In the genomic region with DNA sequence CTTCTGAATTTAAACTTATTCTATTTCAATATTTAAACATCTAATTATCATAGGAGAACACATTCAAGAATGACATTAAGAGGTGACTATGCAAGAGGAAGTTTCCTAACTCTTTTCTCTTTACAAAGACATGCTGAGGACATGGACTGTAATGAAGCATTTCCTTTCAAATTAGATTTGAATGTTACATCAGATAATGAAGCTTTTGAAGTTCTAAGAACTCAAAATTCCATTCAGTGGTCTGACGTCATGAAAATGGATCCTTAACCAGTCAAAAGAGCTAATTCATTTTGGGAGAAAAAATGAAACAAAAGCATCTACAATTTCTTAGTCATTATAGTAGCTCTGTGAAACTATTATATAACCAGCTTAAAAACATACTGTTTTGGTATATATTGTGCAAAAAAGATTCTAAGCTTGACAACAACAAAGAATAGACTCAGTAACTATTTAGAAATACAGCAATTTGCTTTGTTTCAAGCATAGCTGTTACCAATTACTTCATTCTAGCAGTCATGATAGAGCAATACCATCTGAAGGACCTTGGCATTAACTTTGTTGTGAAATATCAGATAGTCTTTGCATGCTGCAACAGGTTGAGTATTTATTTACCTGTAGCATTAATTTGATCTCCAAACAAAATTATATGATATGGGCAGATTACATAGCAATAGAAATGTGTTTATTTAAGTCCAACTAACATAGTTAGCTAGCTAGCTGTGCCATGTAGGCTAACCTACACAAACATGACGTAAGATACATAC, we compare ENCODE assay signal across 15 cellular contexts. TPM values are rescaled to one million over a fixed set of nuclear protein-coding genes. Genes with fewer than 3 reads are reported as not detected.
DNase-seq lines count a peak whose midpoint lies in the region; ATAC-seq, FAIRE-seq and TF ChIP-seq lines count a peak whose summit lies in the region.
"Had no signal": no experiment of that assay in that cellular context is flagged by ENCODE, and none has a peak within 500 bp of the region (broad histone marks: within the 10 kb centered on the region; RNA-seq: fewer than 3 reads in every experiment).

No MANE protein-coding gene starts in this region.

- no peak for TF ChIP-seq EP300 in tibial nerve (IDR thresholded peaks at IDR 0.05)

- H3K9me3 ChIP-seq in small intestine (ENCODE audit: control insufficient read depth, low read depth) (no peaks in the 10 kb centered on the region), Caco-2 (no peaks in the 10 kb centered on the region), tibial nerve (no peaks in the 10 kb centered on the region)
- H3K9me3 ChIP-seq: A549 had no signal

- H3K4me1 ChIP-seq in small intestine (ENCODE audit: control insufficient read depth in 2 of 2, insufficient read depth in 1 of 2, low read depth in 1 of 2, low read length in 1 of 2) (peaks cover 0 to 2% of the 10 kb centered on the region in 2 donors), Caco-2 (no peaks in the 10 kb centered on the region), tibial nerve (peaks cover 0 to 4% (median 0%) of the 10 kb centered on the region in 4 donors)
- H3K4me1 ChIP-seq: A549 had no signal

- no peak for FAIRE-seq in small intestine (lab: Jason Lieb, UNC)
- FAIRE-seq: A549 had no signal

- peaks cover 13% of the 10 kb centered on the region for H3K9me3 Mint-ChIP-seq in activated CD4-positive, alpha-beta T cell treated with anti-CD3 and anti-CD28 coated beads, Interleukin-2, amount 10 ng/mL, durations not matched to agents 24 days and 14 days
- H3K9me3 Mint-ChIP-seq in activated naive CD8-positive, alpha-beta T cell treated with anti-CD3 and anti-CD28 coated beads, Interleukin-2, amount 10 ng/mL, durations not matched to agents 7 days and 5 days: peaks cover 3% of the 10 kb centered on the region
- no peaks in the 10 kb centered on the region for H3K9me3 Mint-ChIP-seq in endothelial cell (ENCODE audit: unreplicated experiment)
- no peaks in the 10 kb centered on the region for H3K9me3 Mint-ChIP-seq in Caco-2 (ENCODE audit: unreplicated experiment)

- no peak overlapping the region for H3K4me3 Mint-ChIP-seq in activated CD4-positive, alpha-beta T cell treated with anti-CD3 and anti-CD28 coated beads, Interleukin-2, amount 10 ng/mL, durations not matched to agents 24 days and 14 days
- no peak overlapping the region for H3K4me3 Mint-ChIP-seq in activated naive CD8-positive, alpha-beta T cell treated with anti-CD3 and anti-CD28 coated beads, Interleukin-2, amount 10 ng/mL, durations not matched to agents 7 days and 5 days
- H3K4me3 Mint-ChIP-seq in endothelial cell (ENCODE audit: unreplicated experiment): no peak overlapping the region
- H3K4me3 Mint-ChIP-seq in Caco-2 (ENCODE audit: unreplicated experiment): no peak overlapping the region

- H3K27me3 ChIP-seq in small intestine (ENCODE audit: control insufficient read depth in 2 of 2, insufficient read depth in 2 of 2, low read length in 2 of 2) (no peaks in the 10 kb centered on the region), Caco-2 (replicated peaks; ENCODE audit: control insufficient read depth, insufficient read depth, low read length) (no peaks in the 10 kb centered on the region), tibial nerve (no peaks in the 10 kb centered on the region)

- CTCF ChIA-PET in Caco-2 (lab: Charles Lee): no interaction called here

- POLR2A ChIA-PET in activated naive CD8-positive, alpha-beta T cell treated with anti-CD3 and anti-CD28 coated beads, Interleukin-2, amount 10 ng/mL, durations not matched to agents 7 days and 5 days (lab: Charles Lee): interaction anchor here (0.8 to 1.5 kb wide), 4 partner anchors 14 to 54 kb away, joined by 3 to 6 read pairs (median 4); a partner anchor contains a TSS
- POLR2A ChIA-PET in Caco-2 (lab: Charles Lee): no interaction called here

- TF ChIP-seq POLR2A in tibial nerve (IDR thresholded peaks at IDR 0.05): no peak

- H3K4me1 Mint-ChIP-seq in activated CD4-positive, alpha-beta T cell treated with anti-CD3 and anti-CD28 coated beads, Interleukin-2, amount 10 ng/mL, durations not matched to agents 24 days and 14 days: peaks cover 39% of the 10 kb centered on the region
- peaks cover 30% of the 10 kb centered on the region for H3K4me1 Mint-ChIP-seq in activated naive CD8-positive, alpha-beta T cell treated with anti-CD3 and anti-CD28 coated beads, Interleukin-2, amount 10 ng/mL, durations not matched to agents 7 days and 5 days
- H3K4me1 Mint-ChIP-seq in endothelial cell (ENCODE audit: unreplicated experiment) (peaks cover 27% of the 10 kb centered on the region), Caco-2 (ENCODE audit: low read depth, unreplicated experiment) (no peaks in the 10 kb centered on the region)

- TF ChIP-seq CTCF in endothelial cell (IDR thresholded peaks at IDR 0.05; ENCODE audit: unreplicated experiment): no peak
- no peak for TF ChIP-seq CTCF in Caco-2 (IDR thresholded peaks at IDR 0.05; ENCODE audit: insufficient read depth in 1 of 2, low read depth in 1 of 2, low read length in 1 of 2, severe bottlenecking in 1 of 2, unreplicated experiment in 1 of 2)
- TF ChIP-seq CTCF in tibial nerve (IDR thresholded peaks at IDR 0.05): no peak

- DNase-seq in activated CD4-positive, alpha-beta T cell treated with anti-CD3 and anti-CD28 coated beads, Interleukin-2, amount 10 ng/mL, durations not matched to agents 24 days and 14 days: no peak
- no peak for DNase-seq in activated CD4-positive, alpha-beta T cell treated with anti-CD3 and anti-CD28 coated beads, Interleukin-2, amount 50 U/mL, for 1 hour
- DNase-seq in NOMO-1 treated with dmso at 0.1 percent for 144 hours (lab: John Stamatoyannopoulos, UW; ENCODE audit: unreplicated experiment) (peak; percentile 3), small intestine (peak; percentile 25), endothelial cell (ENCODE audit: low spot score) (no peak), Caco-2 (no peak), tibial nerve (ENCODE audit: low spot score in 2 of 2) (no peak)
- DNase-seq in activated naive CD8-positive, alpha-beta T cell treated with anti-CD3 and anti-CD28 coated beads, Interleukin-2, amount 10 ng/mL, durations not matched to agents 7 days and 5 days: no peak
- DNase-seq: activated gamma-delta T cell, left ventricle myocardium superior, NCI-H146, NCI-H510A had no signal

- WGBS in small intestine, 3 donors: 57 to 69% (median 68%) methylated on average over 2 of the region's 2 CpGs
- WGBS in tibial nerve, 2 donors: 57 to 60% methylated on average over 2 of the region's 2 CpGs

- H3K27ac ChIP-seq in small intestine (ENCODE audit: low read depth in 1 of 2, low read length in 1 of 2) (no peak overlapping the region), tibial nerve (peak overlapping the region in 2 of 4 donors; percentile 12 to 62)
- H3K27ac ChIP-seq: A549 had no signal

- intact Hi-C loops in activated CD4-positive, alpha-beta T cell treated with anti-CD3 and anti-CD28 coated beads, Interleukin-2, amount 10 ng/mL, durations not matched to agents 24 days and 14 days (cut with micrococcal nuclease): loop anchor here (1.0 kb wide), 1 partner anchor 12 kb away; no protein-coding TSS in a partner anchor
- intact Hi-C loops in Caco-2 (cut with micrococcal nuclease; ENCODE audit: unreplicated experiment): no loop called here

- no peaks in the 10 kb centered on the region for H3K36me3 Mint-ChIP-seq in activated CD4-positive, alpha-beta T cell treated with anti-CD3 and anti-CD28 coated beads, Interleukin-2, amount 10 ng/mL, durations not matched to agents 24 days and 14 days (ENCODE audit: low read depth)
- H3K36me3 Mint-ChIP-seq in activated naive CD8-positive, alpha-beta T cell treated with anti-CD3 and anti-CD28 coated beads, Interleukin-2, amount 10 ng/mL, durations not matched to agents 7 days and 5 days: peaks cover 4% of the 10 kb centered on the region
- H3K36me3 Mint-ChIP-seq in endothelial cell (ENCODE audit: low read depth, unreplicated experiment): no peaks in the 10 kb centered on the region
- H3K36me3 Mint-ChIP-seq in Caco-2 (ENCODE audit: insufficient read depth, unreplicated experiment): no peaks in the 10 kb centered on the region

- ATAC-seq in activated naive CD8-positive, alpha-beta T cell treated with anti-CD3 and anti-CD28 coated beads, Interleukin-2, amount 10 ng/mL, durations not matched to agents 7 days and 5 days (ENCODE audit: low read depth): peak; percentile 40
- ATAC-seq: A549, left ventricle myocardium superior, Panc1 had no signal

- H3K27ac Mint-ChIP-seq in activated CD4-positive, alpha-beta T cell treated with anti-CD3 and anti-CD28 coated beads, Interleukin-2, amount 10 ng/mL, durations not matched to agents 24 days and 14 days: peak overlapping the region; percentile 39
- H3K27ac Mint-ChIP-seq in activated naive CD8-positive, alpha-beta T cell treated with anti-CD3 and anti-CD28 coated beads, Interleukin-2, amount 10 ng/mL, durations not matched to agents 7 days and 5 days: peak overlapping the region; percentile 34
- no peak overlapping the region for H3K27ac Mint-ChIP-seq in endothelial cell (ENCODE audit: unreplicated experiment)
- H3K27ac Mint-ChIP-seq in Caco-2 (ENCODE audit: unreplicated experiment): no peak overlapping the region
- H3K27ac Mint-ChIP-seq: progenitor cell of endocrine pancreas had no signal

- no TSS peak for BruUV-seq in Caco-2 (replicated peaks; lab: Mats Ljungman, UMichigan)

- H3K36me3 ChIP-seq in small intestine (ENCODE audit: control insufficient read depth in 2 of 2, insufficient read depth in 2 of 2, low read length in 2 of 2): no peaks in the 10 kb centered on the region
- H3K36me3 ChIP-seq in Caco-2 (ENCODE audit: control insufficient read depth, insufficient read depth, low read length): no peaks in the 10 kb centered on the region
- H3K36me3 ChIP-seq in tibial nerve: no peaks in the 10 kb centered on the region

- H3K27me3 Mint-ChIP-seq in activated CD4-positive, alpha-beta T cell treated with anti-CD3 and anti-CD28 coated beads, Interleukin-2, amount 10 ng/mL, durations not matched to agents 24 days and 14 days: no peaks in the 10 kb centered on the region
- no peaks in the 10 kb centered on the region for H3K27me3 Mint-ChIP-seq in activated naive CD8-positive, alpha-beta T cell treated with anti-CD3 and anti-CD28 coated beads, Interleukin-2, amount 10 ng/mL, durations not matched to agents 7 days and 5 days
- H3K27me3 Mint-ChIP-seq in endothelial cell (ENCODE audit: unreplicated experiment): peaks cover 2% of the 10 kb centered on the region
- peaks cover 5% of the 10 kb centered on the region for H3K27me3 Mint-ChIP-seq in Caco-2 (ENCODE audit: insufficient read depth, unreplicated experiment)
- H3K27me3 Mint-ChIP-seq: progenitor cell of endocrine pancreas had no signal

- H3K4me3 ChIP-seq in small intestine (ENCODE audit: low read depth in 1 of 2, low read length in 2 of 2): no peak overlapping the region
- H3K4me3 ChIP-seq in Caco-2 (ENCODE audit: low read depth, low read length): no peak overlapping the region
- H3K4me3 ChIP-seq in tibial nerve: no peak overlapping the region
- H3K4me3 ChIP-seq: A549 had no signal

RNA-seq across cellular contexts. Expression of a gene that starts 13.7 kb away (rescaled TPM):
- 0.49 and 0.95 TPM in 2 replicates for total RNA-seq in activated CD4-positive, alpha-beta T cell treated with anti-CD3 and anti-CD28 coated beads, Interleukin-2, amount 10 ng/mL, durations not matched to agents 24 days and 14 days
- total RNA-seq in activated naive CD8-positive, alpha-beta T cell treated with anti-CD3 and anti-CD28 coated beads, Interleukin-2, amount 10 ng/mL, durations not matched to agents 7 days and 5 days: 1 to 10 TPM; 4.7 to 5.4 TPM
- under 1 TPM in 2 of 3 donors, not detected in 1; 0.01 to 0.27 TPM for polyA plus RNA-seq in small intestine
- not detected for total RNA-seq in endothelial cell (ENCODE audit: unreplicated experiment)
- total RNA-seq in Caco-2 (2022): not detected in 2 replicates
- total RNA-seq in tibial nerve: under 1 TPM in 3 of 4 donors, not detected in 1; 0.20 to 0.60 (median 0.42) TPM
- polyA plus RNA-seq: A549 had no signal

RNA-seq across cellular contexts. Expression of a gene that starts 23.4 kb away (rescaled TPM):
- 45.3 and 45.4 TPM in 2 replicates for total RNA-seq in activated CD4-positive, alpha-beta T cell treated with anti-CD3 and anti-CD28 coated beads, Interleukin-2, amount 10 ng/mL, durations not matched to agents 24 days and 14 days
- 10 to 100 TPM; 63.7 to 70.3 TPM for total RNA-seq in activated naive CD8-positive, alpha-beta T cell treated with anti-CD3 and anti-CD28 coated beads, Interleukin-2, amount 10 ng/mL, durations not matched to agents 7 days and 5 days
- polyA plus RNA-seq in small intestine: 10 to 100 TPM in 2 of 3 donors, 1 to 10 TPM in 1; 3.2 to 14.1 (median 13.2) TPM
- total RNA-seq in endothelial cell (ENCODE audit: unreplicated experiment) (20.1 TPM), Caco-2 (2022) (3.9 TPM in 2 replicates), tibial nerve (10 to 100 TPM; 12.4 to 65.6 (median 27.5) TPM)

Comparison
In these comparisons a context has a peak if more than half of its experiments do, and no peak if none do; other contexts are left out.
1. DNase-seq: peak in NOMO-1 treated with dmso at 0.1 percent for 144 hours (single experiment) and small intestine (single experiment); none in activated CD4-positive, alpha-beta T cell treated with anti-CD3 and anti-CD28 coated beads, Interleukin-2, amount 10 ng/mL, durations not matched to agents 24 days and 14 days (single experiment), activated CD4-positive, alpha-beta T cell treated with anti-CD3 and anti-CD28 coated beads, Interleukin-2, amount 50 U/mL, for 1 hour (single experiment), activated naive CD8-positive, alpha-beta T cell treated with anti-CD3 and anti-CD28 coated beads, Interleukin-2, amount 10 ng/mL, durations not matched to agents 7 days and 5 days (single experiment), endothelial cell (single experiment), Caco-2 (0 of 2) and tibial nerve (0 of 2).
2. H3K27ac Mint-ChIP-seq: peak in activated CD4-positive, alpha-beta T cell treated with anti-CD3 and anti-CD28 coated beads, Interleukin-2, amount 10 ng/mL, durations not matched to agents 24 days and 14 days (single experiment) and activated naive CD8-positive, alpha-beta T cell treated with anti-CD3 and anti-CD28 coated beads, Interleukin-2, amount 10 ng/mL, durations not matched to agents 7 days and 5 days (single experiment); none in endothelial cell (single experiment) and Caco-2 (single experiment).